In genomic region chr6:17842934-17843821, GRCh38 we compare ENCODE assay signal across 22 cellular contexts.
"Had no signal": no experiment of that assay in that cellular context is flagged by ENCODE, and none has a peak within 500 bp of the region (broad histone marks: within the 10 kb centered on the region; RNA-seq: fewer than 3 reads in every experiment).

No MANE protein-coding gene starts in this region.

- H3K4me3 ChIP-seq: cardiac muscle cell, tibial nerve had no signal

- H3K27ac Mint-ChIP-seq: activated CD4-positive, alpha-beta memory T cell treated with anti-CD3 and anti-CD28 coated beads, Interleukin-2, amount 10 ng/mL, durations not matched to agents 7 days and 5 days; activated naive CD8-positive, alpha-beta T cell treated with anti-CD3 and anti-CD28 coated beads, Interleukin-2, amount 10 ng/mL, durations not matched to agents 7 days and 5 days; activated T-helper 2 cell treated with anti-CD3 and anti-CD28 coated beads, Interferon-gamma antibody, Interleukin-2, Interleukin-4, amounts not matched to agents 10 μg/mL and 5 μg/mL and 100 μg/mL, durations not matched to agents 14 hours and 24 hours and 36 hours; effector memory CD8-positive, alpha-beta T cell; nephron had no signal

- H3K27ac ChIP-seq: cardiac muscle cell, tibial nerve had no signal

- H3K4me1 ChIP-seq: tibial nerve had no signal

- H3K36me3 Mint-ChIP-seq: activated naive CD8-positive, alpha-beta T cell treated with anti-CD3 and anti-CD28 coated beads, Interleukin-2, amount 10 ng/mL, durations not matched to agents 7 days and 5 days had no signal

- H3K9me3 Mint-ChIP-seq: activated CD4-positive, alpha-beta memory T cell treated with anti-CD3 and anti-CD28 coated beads, Interleukin-2, amount 10 ng/mL, durations not matched to agents 7 days and 5 days; activated naive CD8-positive, alpha-beta T cell treated with anti-CD3 and anti-CD28 coated beads, Interleukin-2, amount 10 ng/mL, durations not matched to agents 7 days and 5 days; activated T-helper 2 cell treated with anti-CD3 and anti-CD28 coated beads, Interferon-gamma antibody, Interleukin-2, Interleukin-4, amounts not matched to agents 10 μg/mL and 5 μg/mL and 100 μg/mL, durations not matched to agents 14 hours and 24 hours and 36 hours; effector memory CD8-positive, alpha-beta T cell; nephron had no signal

- H3K4me3 Mint-ChIP-seq: activated CD4-positive, alpha-beta memory T cell treated with anti-CD3 and anti-CD28 coated beads, Interleukin-2, amount 10 ng/mL, durations not matched to agents 7 days and 5 days; activated naive CD8-positive, alpha-beta T cell treated with anti-CD3 and anti-CD28 coated beads, Interleukin-2, amount 10 ng/mL, durations not matched to agents 7 days and 5 days; effector memory CD8-positive, alpha-beta T cell; nephron had no signal

- H3K4me1 Mint-ChIP-seq: activated naive CD8-positive, alpha-beta T cell treated with anti-CD3 and anti-CD28 coated beads, Interleukin-2, amount 10 ng/mL, durations not matched to agents 7 days and 5 days; nephron had no signal

- ATAC-seq: effector memory CD8-positive, alpha-beta T cell had no signal

- H3K27me3 ChIP-seq: cardiac muscle cell, tibial nerve had no signal

- DNase-seq: activated CD4-positive, alpha-beta memory T cell treated with anti-CD3 and anti-CD28 coated beads, Interleukin-2, amount 10 ng/mL, durations not matched to agents 7 days and 5 days; activated CD4-positive, alpha-beta T cell treated with anti-CD3 and anti-CD28 coated beads for 48 hours; activated CD4-positive, CD25-positive, alpha-beta regulatory T cell; activated naive CD4-positive, alpha-beta T cell treated with Interleukin-2 at 50 U/mL for 16 hours; activated naive CD8-positive, alpha-beta T cell treated with anti-CD3 and anti-CD28 coated beads, Interleukin-2, amount 10 ng/mL, durations not matched to agents 7 days and 5 days; activated T-cell treated with anti-CD3 and anti-CD28 coated beads, Interleukin-2, amount 50 U/mL, for 1 hour; amygdala; dermis blood vessel endothelial cell; effector memory CD8-positive, alpha-beta T cell; foreskin fibroblast; hypothalamus; mesendoderm; nucleus accumbens; stimulated activated CD4-positive, alpha-beta T cell treated with anti-CD3 and anti-CD28 coated beads, Interleukin-2, amount 100 ng/mL, for 24 hours; stimulated activated naive CD4-positive, alpha-beta T cell treated with Interleukin-2 at 50 U/mL for 16 hours; substantia nigra; SW 1271; T-helper 2 cell had no signal

- H3K9me3 ChIP-seq: tibial nerve had no signal
